In the genomic region with DNA sequence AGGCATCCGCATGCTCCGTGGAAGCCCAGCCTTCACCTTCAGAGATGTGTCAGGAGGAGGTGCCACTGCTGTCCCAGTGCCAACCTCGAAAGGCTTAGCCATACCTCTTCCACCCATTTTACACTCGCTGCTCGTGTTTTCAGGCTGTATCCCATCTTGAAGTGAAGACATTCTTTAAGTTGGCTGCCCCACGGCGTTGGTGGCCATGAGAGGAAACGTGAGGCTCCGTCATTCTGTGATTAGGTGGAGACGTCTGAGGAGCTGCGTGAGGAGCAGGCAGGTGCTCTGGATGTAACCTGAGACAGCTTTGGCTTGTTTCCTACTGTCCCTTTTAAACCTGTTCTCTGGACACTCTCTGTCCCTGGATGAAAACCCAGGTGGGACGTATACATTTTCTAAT, we compare ENCODE assay signal across 28 cellular contexts.
DNase-seq lines count a peak whose midpoint lies in the region; ATAC-seq, FAIRE-seq and TF ChIP-seq lines count a peak whose summit lies in the region.
"Had no signal": no experiment of that assay in that cellular context is flagged by ENCODE, and none has a peak within 500 bp of the region (broad histone marks: within the 10 kb centered on the region; RNA-seq: fewer than 3 reads in every experiment).

No MANE protein-coding gene starts in this region.

- H3K4me3 ChIP-seq in bronchial epithelial cell (ENCODE audit: low read depth, low read length) (no peak overlapping the region), prostate gland (no peak overlapping the region), stomach (no peak overlapping the region)
- H3K4me3 ChIP-seq: A549, PC-9, SJCRH30 had no signal

- 46% methylated on average over 12 of the region's 12 CpGs for WGBS in prostate gland
- 82 to 91% (median 86%) methylated on average over 12 of the region's 12 CpGs for WGBS in stomach, 5 donors

- peak; percentile 53 for DNase-seq in DMS79 treated with DMSO at 0.1 percent for 48 hours (lab: John Stamatoyannopoulos, UW)
- DNase-seq in bronchial epithelial cell (ENCODE audit: low read depth): no peak
- DNase-seq in prostate gland (ENCODE audit: low spot score): peak; percentile 32
- no peak for DNase-seq in stomach
- DNase-seq in KBM-7: no peak
- DNase-seq: AML-193; C1 segment of cervical spinal cord; Caco-2; CD8-positive, alpha-beta T cell; GF-D8; Kasumi-1; MV-4-11; NCI-H1105; NCI-H1436 treated with DMSO at 0.1 percent for 48 hours; NCI-H2081 treated with DMSO at 0.1 percent for 48 hours; NCI-H446; NCI-H524 treated with DMSO at 0.1 percent for 48 hours; PC-9; SJCRH30 had no signal

- FAIRE-seq in bronchial epithelial cell (lab: Jason Lieb, UNC): peak; percentile 62
- FAIRE-seq: A549, GM12892, GM19239, H54, HepG2 had no signal

- H3K27ac ChIP-seq in C4-2B: peak overlapping the region; percentile 28; the same call in 1 of the 2 replicates
- no peak overlapping the region for H3K27ac ChIP-seq in prostate gland
- no peak overlapping the region for H3K27ac ChIP-seq in stomach
- H3K27ac ChIP-seq: A549, PC-9, SJCRH30 had no signal

- in situ Hi-C loops in KBM-7 (cut with MboI; ENCODE audit: low pct_unique_long_range_greater_than_20kb, low sequenced_read_pairs): no loop called here

- TF ChIP-seq POLR2A in prostate gland (IDR thresholded peaks at IDR 0.05) (no peak), stomach (IDR thresholded peaks at IDR 0.05) (no peak)

- H3K4me1 ChIP-seq in prostate gland (replicated peaks): no peaks in the 10 kb centered on the region
- H3K4me1 ChIP-seq in stomach: no peaks in the 10 kb centered on the region
- H3K4me1 ChIP-seq: SJCRH30 had no signal

- no peaks in the 10 kb centered on the region for H3K9me3 ChIP-seq in prostate gland
- H3K9me3 ChIP-seq in stomach: no peaks in the 10 kb centered on the region
- H3K9me3 ChIP-seq: A549, SJCRH30 had no signal

- intact Hi-C loops in prostate gland (cut with DNase I) (no loop called here), stomach (cut with DNase I; ENCODE audit: low total_unique reads) (no loop called here)

- no peak for ATAC-seq in GM18909 (IDR thresholded peaks at IDR 0.05; ENCODE audit: poor library complexity, unreplicated experiment)
- ATAC-seq: A549; CD8-positive, alpha-beta T cell; HepG2; Right ventricle myocardium inferior; SK-N-SH treated with all-trans-retinoic acid at 6 μM for 48 hours had no signal

- TF ChIP-seq EP300 in stomach (IDR thresholded peaks at IDR 0.05): no peak

- H3K27me3 ChIP-seq in bronchial epithelial cell (ENCODE audit: control insufficient read depth, insufficient read depth, low read length): no peaks in the 10 kb centered on the region
- no peaks in the 10 kb centered on the region for H3K27me3 ChIP-seq in prostate gland (replicated peaks; ENCODE audit: insufficient read depth)
- H3K27me3 ChIP-seq in stomach: no peaks in the 10 kb centered on the region

- H3K36me3 ChIP-seq in bronchial epithelial cell (ENCODE audit: control insufficient read depth, insufficient read depth, low read length): no peaks in the 10 kb centered on the region
- no peaks in the 10 kb centered on the region for H3K36me3 ChIP-seq in prostate gland
- no peaks in the 10 kb centered on the region for H3K36me3 ChIP-seq in stomach
- H3K36me3 ChIP-seq: SJCRH30 had no signal

- TF ChIP-seq CTCF in C4-2B (conservative IDR thresholded peaks at IDR 0.05): no peak
- no peak for TF ChIP-seq CTCF in bronchial epithelial cell (IDR thresholded peaks at IDR 0.05; ENCODE audit: insufficient read depth, low read length, severe bottlenecking)
- no peak for TF ChIP-seq CTCF in prostate gland (IDR thresholded peaks at IDR 0.05)
- no peak for TF ChIP-seq CTCF in stomach (IDR thresholded peaks at IDR 0.05)

Comparison
In these comparisons a context has a peak if more than half of its experiments do, and no peak if none do; other contexts are left out.
1. DNase-seq: peak in DMS79 treated with DMSO at 0.1 percent for 48 hours (single experiment) and prostate gland (single experiment); none in bronchial epithelial cell (single experiment), stomach (single experiment) and KBM-7 (single experiment).